In the genomic region with DNA sequence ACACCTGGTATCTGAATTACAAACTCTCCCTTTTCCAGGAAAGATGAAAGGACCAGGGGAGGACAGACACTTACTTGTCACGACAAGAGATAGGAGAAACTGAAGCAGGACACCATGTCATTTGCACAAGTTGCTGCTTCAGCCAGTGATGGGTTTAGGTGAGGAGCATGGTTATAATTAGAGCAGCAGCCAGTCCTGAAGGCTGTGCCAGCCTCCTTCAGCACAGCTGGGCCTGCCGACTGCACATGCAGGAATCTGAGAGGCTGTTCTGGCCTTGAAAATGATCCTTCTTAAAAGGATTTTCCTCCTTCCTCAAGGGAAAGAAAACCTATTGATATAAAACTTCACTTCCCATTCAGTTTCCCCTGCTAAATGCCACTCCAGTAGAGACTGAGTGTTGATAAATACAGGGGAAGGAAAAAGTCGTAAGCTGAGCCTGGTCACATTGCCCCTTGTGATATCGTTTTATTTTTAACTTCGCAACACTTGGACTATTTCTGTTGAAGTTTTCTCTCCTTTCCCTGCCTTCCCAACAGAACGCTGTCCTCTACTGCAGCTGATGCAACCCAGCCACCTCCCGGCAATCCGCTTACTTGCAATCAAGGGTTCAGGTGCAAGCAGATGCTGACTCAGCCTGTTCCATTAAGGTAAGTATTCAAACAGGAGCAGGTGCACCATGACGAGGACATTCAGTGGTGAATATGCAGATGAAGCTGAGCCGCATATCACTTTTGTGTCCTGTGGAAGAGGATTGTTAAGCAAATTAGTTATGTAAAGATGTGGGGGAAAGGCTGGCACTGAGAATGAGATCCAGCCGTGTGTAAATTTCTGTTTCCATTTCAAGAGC, we compare ENCODE assay signal across 1 cellular context.
A peak's percentile ranks its signal among the peaks of the same experiment; 100 is the strongest.
TF ChIP-seq lines count a peak whose summit lies in the region.

A gene with protein sequence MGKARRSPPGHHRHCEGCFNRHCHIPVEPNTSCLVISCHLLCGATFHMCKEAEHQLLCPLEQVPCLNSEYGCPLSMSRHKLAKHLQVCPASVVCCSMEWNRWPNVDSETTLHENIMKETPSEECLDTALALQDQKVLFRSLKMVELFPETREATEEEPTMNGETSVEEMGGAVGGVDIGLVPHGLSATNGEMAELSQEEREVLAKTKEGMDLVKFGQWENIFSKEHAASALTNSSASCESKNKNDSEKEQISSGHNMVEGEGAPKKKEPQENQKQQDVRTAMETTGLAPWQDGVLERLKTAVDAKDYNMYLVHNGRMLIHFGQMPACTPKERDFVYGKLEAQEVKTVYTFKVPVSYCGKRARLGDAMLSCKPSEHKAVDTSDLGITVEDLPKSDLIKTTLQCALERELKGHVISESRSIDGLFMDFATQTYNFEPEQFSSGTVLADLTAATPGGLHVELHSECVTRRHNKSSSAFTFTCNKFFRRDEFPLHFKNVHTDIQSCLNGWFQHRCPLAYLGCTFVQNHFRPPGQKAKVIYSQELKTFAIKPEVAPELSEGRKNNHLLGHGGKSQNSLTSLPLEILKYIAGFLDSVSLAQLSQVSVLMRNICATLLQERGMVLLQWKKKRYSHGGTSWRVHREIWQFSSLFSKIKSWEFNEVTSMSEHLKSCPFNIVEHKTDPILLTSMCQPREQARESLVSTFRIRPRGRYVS (plus strand): TSS at position 524 of the 847 bp plus-strand sequence. CDS start 27,197 bp downstream, outside the sequence.

TF ChIP-seq in WTC11, 78 proteins besides CTCF, POLR2A, EP300 and RAD21 (continued from another document):
- TF ChIP-seq, protein P1, sequence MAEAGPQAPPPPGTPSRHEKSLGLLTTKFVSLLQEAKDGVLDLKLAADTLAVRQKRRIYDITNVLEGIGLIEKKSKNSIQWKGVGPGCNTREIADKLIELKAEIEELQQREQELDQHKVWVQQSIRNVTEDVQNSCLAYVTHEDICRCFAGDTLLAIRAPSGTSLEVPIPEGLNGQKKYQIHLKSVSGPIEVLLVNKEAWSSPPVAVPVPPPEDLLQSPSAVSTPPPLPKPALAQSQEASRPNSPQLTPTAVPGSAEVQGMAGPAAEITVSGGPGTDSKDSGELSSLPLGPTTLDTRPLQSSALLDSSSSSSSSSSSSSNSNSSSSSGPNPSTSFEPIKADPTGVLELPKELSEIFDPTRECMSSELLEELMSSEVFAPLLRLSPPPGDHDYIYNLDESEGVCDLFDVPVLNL (CRISPR knock-in tag; IDR thresholded peaks at IDR 0.05; ENCODE audit: borderline replicate concordance, low read depth) = no peak
- TF ChIP-seq TP53 (CRISPR knock-in tag; IDR thresholded peaks at IDR 0.05) = no peak
- TF ChIP-seq, protein P2, sequence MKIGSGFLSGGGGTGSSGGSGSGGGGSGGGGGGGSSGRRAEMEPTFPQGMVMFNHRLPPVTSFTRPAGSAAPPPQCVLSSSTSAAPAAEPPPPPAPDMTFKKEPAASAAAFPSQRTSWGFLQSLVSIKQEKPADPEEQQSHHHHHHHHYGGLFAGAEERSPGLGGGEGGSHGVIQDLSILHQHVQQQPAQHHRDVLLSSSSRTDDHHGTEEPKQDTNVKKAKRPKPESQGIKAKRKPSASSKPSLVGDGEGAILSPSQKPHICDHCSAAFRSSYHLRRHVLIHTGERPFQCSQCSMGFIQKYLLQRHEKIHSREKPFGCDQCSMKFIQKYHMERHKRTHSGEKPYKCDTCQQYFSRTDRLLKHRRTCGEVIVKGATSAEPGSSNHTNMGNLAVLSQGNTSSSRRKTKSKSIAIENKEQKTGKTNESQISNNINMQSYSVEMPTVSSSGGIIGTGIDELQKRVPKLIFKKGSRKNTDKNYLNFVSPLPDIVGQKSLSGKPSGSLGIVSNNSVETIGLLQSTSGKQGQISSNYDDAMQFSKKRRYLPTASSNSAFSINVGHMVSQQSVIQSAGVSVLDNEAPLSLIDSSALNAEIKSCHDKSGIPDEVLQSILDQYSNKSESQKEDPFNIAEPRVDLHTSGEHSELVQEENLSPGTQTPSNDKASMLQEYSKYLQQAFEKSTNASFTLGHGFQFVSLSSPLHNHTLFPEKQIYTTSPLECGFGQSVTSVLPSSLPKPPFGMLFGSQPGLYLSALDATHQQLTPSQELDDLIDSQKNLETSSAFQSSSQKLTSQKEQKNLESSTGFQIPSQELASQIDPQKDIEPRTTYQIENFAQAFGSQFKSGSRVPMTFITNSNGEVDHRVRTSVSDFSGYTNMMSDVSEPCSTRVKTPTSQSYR (CRISPR knock-in tag; IDR thresholded peaks at IDR 0.05) = peak; percentile 84
- peak; percentile 90; the same call in 1 of the 2 replicates for TF ChIP-seq TEAD1 (CRISPR knock-in tag; IDR thresholded peaks at IDR 0.05)
- TF ChIP-seq NR2C2 (CRISPR knock-in tag; IDR thresholded peaks at IDR 0.05) = 0 out of 2 replicates have a peak, but pooled peaks have one; percentile 22
- TF ChIP-seq, protein P3, sequence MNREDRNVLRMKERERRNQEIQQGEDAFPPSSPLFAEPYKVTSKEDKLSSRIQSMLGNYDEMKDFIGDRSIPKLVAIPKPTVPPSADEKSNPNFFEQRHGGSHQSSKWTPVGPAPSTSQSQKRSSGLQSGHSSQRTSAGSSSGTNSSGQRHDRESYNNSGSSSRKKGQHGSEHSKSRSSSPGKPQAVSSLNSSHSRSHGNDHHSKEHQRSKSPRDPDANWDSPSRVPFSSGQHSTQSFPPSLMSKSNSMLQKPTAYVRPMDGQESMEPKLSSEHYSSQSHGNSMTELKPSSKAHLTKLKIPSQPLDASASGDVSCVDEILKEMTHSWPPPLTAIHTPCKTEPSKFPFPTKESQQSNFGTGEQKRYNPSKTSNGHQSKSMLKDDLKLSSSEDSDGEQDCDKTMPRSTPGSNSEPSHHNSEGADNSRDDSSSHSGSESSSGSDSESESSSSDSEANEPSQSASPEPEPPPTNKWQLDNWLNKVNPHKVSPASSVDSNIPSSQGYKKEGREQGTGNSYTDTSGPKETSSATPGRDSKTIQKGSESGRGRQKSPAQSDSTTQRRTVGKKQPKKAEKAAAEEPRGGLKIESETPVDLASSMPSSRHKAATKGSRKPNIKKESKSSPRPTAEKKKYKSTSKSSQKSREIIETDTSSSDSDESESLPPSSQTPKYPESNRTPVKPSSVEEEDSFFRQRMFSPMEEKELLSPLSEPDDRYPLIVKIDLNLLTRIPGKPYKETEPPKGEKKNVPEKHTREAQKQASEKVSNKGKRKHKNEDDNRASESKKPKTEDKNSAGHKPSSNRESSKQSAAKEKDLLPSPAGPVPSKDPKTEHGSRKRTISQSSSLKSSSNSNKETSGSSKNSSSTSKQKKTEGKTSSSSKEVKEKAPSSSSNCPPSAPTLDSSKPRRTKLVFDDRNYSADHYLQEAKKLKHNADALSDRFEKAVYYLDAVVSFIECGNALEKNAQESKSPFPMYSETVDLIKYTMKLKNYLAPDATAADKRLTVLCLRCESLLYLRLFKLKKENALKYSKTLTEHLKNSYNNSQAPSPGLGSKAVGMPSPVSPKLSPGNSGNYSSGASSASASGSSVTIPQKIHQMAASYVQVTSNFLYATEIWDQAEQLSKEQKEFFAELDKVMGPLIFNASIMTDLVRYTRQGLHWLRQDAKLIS (CRISPR knock-in tag; IDR thresholded peaks at IDR 0.05; ENCODE audit: borderline replicate concordance) = 0 out of 2 replicates have a peak, but pooled peaks have one; percentile 68
- TF ChIP-seq, protein P4, sequence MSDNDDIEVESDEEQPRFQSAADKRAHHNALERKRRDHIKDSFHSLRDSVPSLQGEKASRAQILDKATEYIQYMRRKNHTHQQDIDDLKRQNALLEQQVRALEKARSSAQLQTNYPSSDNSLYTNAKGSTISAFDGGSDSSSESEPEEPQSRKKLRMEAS (CRISPR knock-in tag; IDR thresholded peaks at IDR 0.05) = peak; percentile 63; the same call in 1 of the 2 replicates
- peak; percentile 61 for TF ChIP-seq SP1 (CRISPR knock-in tag; conservative IDR thresholded peaks at IDR 0.05)
- TF ChIP-seq RELA (CRISPR knock-in tag; IDR thresholded peaks at IDR 0.05; ENCODE audit: borderline replicate concordance) = no peak
- TF ChIP-seq NFE2L1 (CRISPR knock-in tag; IDR thresholded peaks at IDR 0.05) = peak; percentile 100
- TF ChIP-seq, protein P5, sequence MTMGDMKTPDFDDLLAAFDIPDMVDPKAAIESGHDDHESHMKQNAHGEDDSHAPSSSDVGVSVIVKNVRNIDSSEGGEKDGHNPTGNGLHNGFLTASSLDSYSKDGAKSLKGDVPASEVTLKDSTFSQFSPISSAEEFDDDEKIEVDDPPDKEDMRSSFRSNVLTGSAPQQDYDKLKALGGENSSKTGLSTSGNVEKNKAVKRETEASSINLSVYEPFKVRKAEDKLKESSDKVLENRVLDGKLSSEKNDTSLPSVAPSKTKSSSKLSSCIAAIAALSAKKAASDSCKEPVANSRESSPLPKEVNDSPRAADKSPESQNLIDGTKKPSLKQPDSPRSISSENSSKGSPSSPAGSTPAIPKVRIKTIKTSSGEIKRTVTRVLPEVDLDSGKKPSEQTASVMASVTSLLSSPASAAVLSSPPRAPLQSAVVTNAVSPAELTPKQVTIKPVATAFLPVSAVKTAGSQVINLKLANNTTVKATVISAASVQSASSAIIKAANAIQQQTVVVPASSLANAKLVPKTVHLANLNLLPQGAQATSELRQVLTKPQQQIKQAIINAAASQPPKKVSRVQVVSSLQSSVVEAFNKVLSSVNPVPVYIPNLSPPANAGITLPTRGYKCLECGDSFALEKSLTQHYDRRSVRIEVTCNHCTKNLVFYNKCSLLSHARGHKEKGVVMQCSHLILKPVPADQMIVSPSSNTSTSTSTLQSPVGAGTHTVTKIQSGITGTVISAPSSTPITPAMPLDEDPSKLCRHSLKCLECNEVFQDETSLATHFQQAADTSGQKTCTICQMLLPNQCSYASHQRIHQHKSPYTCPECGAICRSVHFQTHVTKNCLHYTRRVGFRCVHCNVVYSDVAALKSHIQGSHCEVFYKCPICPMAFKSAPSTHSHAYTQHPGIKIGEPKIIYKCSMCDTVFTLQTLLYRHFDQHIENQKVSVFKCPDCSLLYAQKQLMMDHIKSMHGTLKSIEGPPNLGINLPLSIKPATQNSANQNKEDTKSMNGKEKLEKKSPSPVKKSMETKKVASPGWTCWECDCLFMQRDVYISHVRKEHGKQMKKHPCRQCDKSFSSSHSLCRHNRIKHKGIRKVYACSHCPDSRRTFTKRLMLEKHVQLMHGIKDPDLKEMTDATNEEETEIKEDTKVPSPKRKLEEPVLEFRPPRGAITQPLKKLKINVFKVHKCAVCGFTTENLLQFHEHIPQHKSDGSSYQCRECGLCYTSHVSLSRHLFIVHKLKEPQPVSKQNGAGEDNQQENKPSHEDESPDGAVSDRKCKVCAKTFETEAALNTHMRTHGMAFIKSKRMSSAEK (CRISPR knock-in tag; IDR thresholded peaks at IDR 0.05; ENCODE audit: borderline replicate concordance) = peak; percentile 16
- peak; percentile 52; the same call in 1 of the 2 replicates for TF ChIP-seq ZNF232 (CRISPR knock-in tag; IDR thresholded peaks at IDR 0.05)
- TF ChIP-seq ZNF138 (CRISPR knock-in tag; conservative IDR thresholded peaks at IDR 0.05) = no peak
- TF ChIP-seq, protein P6, sequence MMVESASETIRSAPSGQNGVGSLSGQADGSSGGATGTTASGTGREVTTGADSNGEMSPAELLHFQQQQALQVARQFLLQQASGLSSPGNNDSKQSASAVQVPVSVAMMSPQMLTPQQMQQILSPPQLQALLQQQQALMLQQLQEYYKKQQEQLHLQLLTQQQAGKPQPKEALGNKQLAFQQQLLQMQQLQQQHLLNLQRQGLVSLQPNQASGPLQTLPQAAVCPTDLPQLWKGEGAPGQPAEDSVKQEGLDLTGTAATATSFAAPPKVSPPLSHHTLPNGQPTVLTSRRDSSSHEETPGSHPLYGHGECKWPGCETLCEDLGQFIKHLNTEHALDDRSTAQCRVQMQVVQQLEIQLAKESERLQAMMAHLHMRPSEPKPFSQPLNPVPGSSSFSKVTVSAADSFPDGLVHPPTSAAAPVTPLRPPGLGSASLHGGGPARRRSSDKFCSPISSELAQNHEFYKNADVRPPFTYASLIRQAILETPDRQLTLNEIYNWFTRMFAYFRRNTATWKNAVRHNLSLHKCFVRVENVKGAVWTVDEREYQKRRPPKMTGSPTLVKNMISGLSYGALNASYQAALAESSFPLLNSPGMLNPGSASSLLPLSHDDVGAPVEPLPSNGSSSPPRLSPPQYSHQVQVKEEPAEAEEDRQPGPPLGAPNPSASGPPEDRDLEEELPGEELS (CRISPR knock-in tag; IDR thresholded peaks at IDR 0.05) = peak; percentile 71; the same call in 1 of the 2 replicates
- TF ChIP-seq FOXK1 (CRISPR knock-in tag; IDR thresholded peaks at IDR 0.05) = peak; percentile 78
- TF ChIP-seq, protein P7, sequence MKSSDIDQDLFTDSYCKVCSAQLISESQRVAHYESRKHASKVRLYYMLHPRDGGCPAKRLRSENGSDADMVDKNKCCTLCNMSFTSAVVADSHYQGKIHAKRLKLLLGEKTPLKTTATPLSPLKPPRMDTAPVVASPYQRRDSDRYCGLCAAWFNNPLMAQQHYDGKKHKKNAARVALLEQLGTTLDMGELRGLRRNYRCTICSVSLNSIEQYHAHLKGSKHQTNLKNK (CRISPR knock-in tag; IDR thresholded peaks at IDR 0.05) = no peak
